ENCODE assay signal across 1 cellular context in the genomic region with DNA sequence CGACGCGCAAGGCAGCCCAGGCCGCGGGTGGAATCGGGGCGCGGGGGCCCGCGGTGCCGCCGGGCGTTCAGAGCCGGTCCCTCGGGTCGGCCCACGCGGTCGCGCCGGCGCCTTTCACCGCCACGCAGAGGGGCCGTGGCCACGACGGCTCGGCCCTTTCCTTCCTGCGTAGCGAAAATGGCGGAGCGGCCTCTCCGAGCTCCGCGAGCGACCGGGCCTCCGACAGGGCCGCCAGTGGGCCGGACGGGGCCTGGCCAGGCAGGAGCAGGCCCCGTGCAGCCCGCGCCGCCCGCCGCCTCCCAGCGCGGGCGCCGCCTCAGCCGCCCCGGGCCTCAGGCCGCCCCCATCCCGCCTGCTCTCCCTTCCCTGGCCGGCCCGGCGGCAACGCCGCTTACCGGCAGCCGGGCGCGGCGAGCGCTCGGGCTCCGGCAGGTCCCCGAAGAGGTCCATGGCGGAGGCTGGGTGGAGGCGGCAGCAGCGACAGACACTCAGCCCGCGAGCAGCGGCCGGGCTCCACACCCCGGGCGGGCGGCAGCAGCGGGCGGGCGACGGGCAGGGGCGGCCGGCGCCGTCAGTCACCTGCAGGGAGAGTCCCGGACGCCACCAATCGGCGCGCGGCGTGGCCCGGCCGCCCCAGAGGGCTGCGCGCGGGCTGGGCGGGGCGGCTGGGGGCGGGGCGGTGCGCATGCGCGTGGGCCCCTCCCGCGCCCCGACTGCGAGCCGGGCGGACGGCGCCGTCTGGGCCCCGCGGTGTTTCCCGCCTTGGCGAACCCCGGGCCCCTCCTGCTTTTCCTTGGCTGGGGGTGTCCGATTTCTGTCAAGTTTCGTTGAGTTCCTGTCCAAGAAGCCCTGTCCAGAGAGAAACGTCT.
TF ChIP-seq lines count a peak whose summit lies in the region.

Gene ILKAP, minus strand, starts transcription at position 592 of the 869 bp plus-strand sequence. Its CDS starts 142 bp downstream, at position 450.

TF ChIP-seq in IMR-90, 13 proteins besides CTCF, POLR2A, EP300 and RAD21 (continued from another document):
- TF ChIP-seq BHLHE40 (IDR thresholded peaks at IDR 0.05; ENCODE audit: low read depth, low read length), result peak; percentile 37; the same call in 1 of the 2 replicates
- TF ChIP-seq NFE2L2 (IDR thresholded peaks at IDR 0.05; ENCODE audit: low read depth, low read length), result no peak
- no peak for TF ChIP-seq CEBPB (IDR thresholded peaks at IDR 0.05; ENCODE audit: low read depth, low read length)
- TF ChIP-seq MXI1 (IDR thresholded peaks at IDR 0.05; ENCODE audit: borderline replicate concordance, low read depth, low read length), result peak; percentile 13; the same call in 1 of the 2 replicates
- no peak for TF ChIP-seq SMC3 (IDR thresholded peaks at IDR 0.05; ENCODE audit: low read depth, low read length)
